Comparison of ENCODE assay signal across 29 cellular contexts in genomic region chr2:10438688-10439087, GRCh38. TPM values are rescaled to one million over a fixed set of nuclear protein-coding genes. Genes with fewer than 3 reads are reported as not detected.
A peak's percentile ranks its signal among the peaks of the same experiment; 100 is the strongest.
DNase-seq lines count a peak whose midpoint lies in the region; ATAC-seq and TF ChIP-seq lines count a peak whose summit lies in the region.
"Had no signal": no experiment of that assay in that cellular context is flagged by ENCODE, and none has a peak within 500 bp of the region (broad histone marks: within the 10 kb centered on the region; RNA-seq: fewer than 3 reads in every experiment).

No MANE protein-coding gene starts in this region.

- H3K9me2 ChIP-seq in SK-N-SH (no peaks in the 10 kb centered on the region), PC-3 (replicated peaks; ENCODE audit: low read length) (no peaks in the 10 kb centered on the region)

- no peak for TF ChIP-seq RAD21 in SK-N-SH (IDR thresholded peaks at IDR 0.05; ENCODE audit: low read length)

- no peak for TF ChIP-seq CTCF in SK-N-SH (IDR thresholded peaks at IDR 0.05)
- no peak for TF ChIP-seq CTCF in PC-3 (conservative IDR thresholded peaks at IDR 0.05; ENCODE audit: low read depth, low read length)
- no peak for TF ChIP-seq CTCF in endodermal cell (conservative IDR thresholded peaks at IDR 0.05)
- no peak for TF ChIP-seq CTCF in progenitor cell of endocrine pancreas (IDR thresholded peaks at IDR 0.05; ENCODE audit: unreplicated experiment)
- TF ChIP-seq CTCF in mesothelial cell of epicardium (IDR thresholded peaks at IDR 0.05; ENCODE audit: unreplicated experiment), result no peak

- DNase-seq in SK-N-SH, result no peak
- DNase-seq in PC-3, result no peak
- peak; percentile 32 for DNase-seq in endodermal cell
- DNase-seq in progenitor cell of endocrine pancreas (ENCODE audit: low spot score, unreplicated experiment), result no peak
- no peak for DNase-seq in mesothelial cell of epicardium (ENCODE audit: low spot score in 2 of 2, unreplicated experiment in 2 of 2)
- DNase-seq: activated CD4-positive, alpha-beta T cell treated with anti-CD3 and anti-CD28 coated beads, Interleukin-2, amount 10 ng/mL, durations not matched to agents 24 days and 14 days; CD8-positive, alpha-beta T cell; cerebellar nuclear complex; foreskin keratinocyte; GF-D8; HFFc6; immature natural killer cell; KBM-7; left ventricle myocardium inferior; midbrain; MM.1S; naive thymus-derived CD8-positive, alpha-beta T cell; NCI-H1436 treated with DMSO at 0.1 percent for 48 hours; NCI-H510A treated with DMSO at 0.1 percent for 48 hours; right cardiac atrium; stimulated activated CD4-positive, alpha-beta T cell treated with anti-CD3 and anti-CD28 coated beads, Interleukin-12 subunit alpha, Interleukin-12 subunit beta, amount 100 ng/mL, for 4 hours; stimulated activated CD4-positive, alpha-beta T cell treated with anti-CD3 and anti-CD28 coated beads, Interleukin-4, amount 100 ng/mL, for 4 hours; stimulated activated naive CD4-positive, alpha-beta T cell; testis had no signal

- POLR2A ChIA-PET in SK-N-SH (lab: Yijun Ruan, JAX) (interaction anchor here (0.6 to 3.0 kb wide), 2 partner anchors 9 to 372 kb away, joined by 3 to 11 read pairs; partner anchors contain the start of gene ODC1), PC-3 (lab: Charles Lee; ENCODE audit: unreplicated experiment) (interaction anchor here (0.7 to 0.8 kb wide), 2 partner anchors 140 to 313 kb away, joined by 3 to 4 read pairs; no protein-coding TSS in a partner anchor)

- H3K4me3 ChIP-seq in SK-N-SH (ENCODE audit: low read depth in 2 of 2, low read length in 1 of 2), result no peak overlapping the region
- H3K4me3 ChIP-seq in PC-3 (ENCODE audit: low read length), result no peak overlapping the region
- H3K4me3 ChIP-seq in endodermal cell (ENCODE audit: low read length), result no peak overlapping the region
- H3K4me3 ChIP-seq: left ventricle myocardium inferior, pancreas, testis had no signal

- H3K36me3 ChIP-seq in SK-N-SH (replicated peaks in 1 of 2; ENCODE audit: control insufficient read depth in 1 of 2, insufficient read depth in 2 of 2, low read length in 1 of 2) (peaks cover 50% of the 10 kb centered on the region in 2 experiments), PC-3 (ENCODE audit: low read depth, low read length) (peaks cover 41% of the 10 kb centered on the region), endodermal cell (ENCODE audit: control insufficient read depth, insufficient read depth, low read length) (peaks cover 53% of the 10 kb centered on the region)

- H3K9me3 ChIP-seq in SK-N-SH (no peaks in the 10 kb centered on the region), PC-3 (ENCODE audit: low read length) (no peaks in the 10 kb centered on the region), endodermal cell (ENCODE audit: control insufficient read depth, low read length) (no peaks in the 10 kb centered on the region)
- H3K9me3 ChIP-seq: left ventricle myocardium inferior, pancreas, testis had no signal

- H3K36me3 Mint-ChIP-seq in endodermal cell (ENCODE audit: low read depth) (peaks cover 36% of the 10 kb centered on the region), progenitor cell of endocrine pancreas (ENCODE audit: insufficient read depth) (peaks cover 25% of the 10 kb centered on the region), mesothelial cell of epicardium (peaks cover 23% of the 10 kb centered on the region)

- intact Hi-C loops in PC-3 (cut with micrococcal nuclease), result no loop called here

- H3K27me3 ChIP-seq in SK-N-SH (ENCODE audit: insufficient read depth) (no peaks in the 10 kb centered on the region), PC-3 (ENCODE audit: low read length) (no peaks in the 10 kb centered on the region), endodermal cell (ENCODE audit: control insufficient read depth, insufficient read depth, low read length, poor library complexity, severe bottlenecking) (no peaks in the 10 kb centered on the region)
- H3K27me3 ChIP-seq: foreskin keratinocyte, pancreas, testis had no signal

- peaks cover 14% of the 10 kb centered on the region; the same call in 1 of the 2 replicates for H3K79me2 ChIP-seq in SK-N-SH (ENCODE audit: insufficient read depth)
- peaks cover 7% of the 10 kb centered on the region for H3K79me2 ChIP-seq in PC-3 (ENCODE audit: low read length)

- H2AFZ ChIP-seq in SK-N-SH (ENCODE audit: low read depth) (no peak overlapping the region), PC-3 (ENCODE audit: low read length) (no peak overlapping the region)

- H3K27ac ChIP-seq in SK-N-SH (ENCODE audit: low read depth in 2 of 2, low read length in 1 of 2) (no peak overlapping the region), PC-3 (ENCODE audit: low read length) (peak overlapping the region; percentile 17; the same call in 1 of the 2 replicates), endodermal cell (ENCODE audit: low read depth, low read length) (peak overlapping the region; percentile 28)
- H3K27ac ChIP-seq: foreskin keratinocyte, left ventricle myocardium inferior, pancreas, testis, VCaP had no signal

- peaks cover 27% of the 10 kb centered on the region for H4K20me1 ChIP-seq in SK-N-SH (ENCODE audit: insufficient read depth)
- peaks cover 41% of the 10 kb centered on the region for H4K20me1 ChIP-seq in PC-3 (ENCODE audit: low read length)

- no peak for TF ChIP-seq EP300 in SK-N-SH (IDR thresholded peaks at IDR 0.05; ENCODE audit: borderline replicate concordance in 1 of 2, low read depth in 1 of 2, low read length in 1 of 2)

- H3K4me2 ChIP-seq in SK-N-SH (no peak overlapping the region), PC-3 (ENCODE audit: low read length) (no peak overlapping the region)

- no peaks in the 10 kb centered on the region for H3K27me3 Mint-ChIP-seq in endodermal cell (ENCODE audit: insufficient read depth)
- no peaks in the 10 kb centered on the region for H3K27me3 Mint-ChIP-seq in progenitor cell of endocrine pancreas
- no peaks in the 10 kb centered on the region for H3K27me3 Mint-ChIP-seq in mesothelial cell of epicardium (ENCODE audit: low read depth)
- H3K27me3 Mint-ChIP-seq: activated CD4-positive, alpha-beta T cell treated with anti-CD3 and anti-CD28 coated beads, Interleukin-2, amount 10 ng/mL, durations not matched to agents 24 days and 14 days had no signal

- H3K4me1 ChIP-seq in SK-N-SH (ENCODE audit: control insufficient read depth in 1 of 2, insufficient read depth in 2 of 2, low read depth in 1 of 2, low read length in 1 of 2) (peaks cover 0 to 4% of the 10 kb centered on the region in 2 experiments; a peak in 1 of 4 replicates), PC-3 (ENCODE audit: insufficient read depth, low read length) (no peaks in the 10 kb centered on the region), endodermal cell (ENCODE audit: control insufficient read depth, insufficient read depth, low read length) (no peaks in the 10 kb centered on the region)
- H3K4me1 ChIP-seq: foreskin keratinocyte, testis had no signal

- ATAC-seq in SK-N-SH treated with all-trans-retinoic acid at 6 μM for 48 hours (no peak), PC-3 (peak; percentile 2; the same call in 1 of the 2 replicates), GM19324 (IDR thresholded peaks at IDR 0.05; ENCODE audit: low FRiP score, unreplicated experiment) (no peak), HG02885 (IDR thresholded peaks at IDR 0.05; ENCODE audit: poor library complexity, unreplicated experiment) (no peak)
- ATAC-seq: CD8-positive, alpha-beta T cell; right cardiac atrium had no signal

- H3K4me3 Mint-ChIP-seq in endodermal cell (no peak overlapping the region), progenitor cell of endocrine pancreas (ENCODE audit: low read depth) (no peak overlapping the region), mesothelial cell of epicardium (no peak overlapping the region)
- H3K4me3 Mint-ChIP-seq: activated CD4-positive, alpha-beta T cell treated with anti-CD3 and anti-CD28 coated beads, Interleukin-2, amount 10 ng/mL, durations not matched to agents 24 days and 14 days; CD8-positive, alpha-beta T cell; HFFc6; immature natural killer cell; naive thymus-derived CD8-positive, alpha-beta T cell had no signal

- H3K4me1 Mint-ChIP-seq in endodermal cell (no peaks in the 10 kb centered on the region), progenitor cell of endocrine pancreas (ENCODE audit: low read depth) (peaks cover 4% of the 10 kb centered on the region), mesothelial cell of epicardium (peaks cover 4% of the 10 kb centered on the region)

- H3K27ac Mint-ChIP-seq in endodermal cell (no peak overlapping the region), progenitor cell of endocrine pancreas (peak overlapping the region; percentile 87), mesothelial cell of epicardium (no peak overlapping the region)
- H3K27ac Mint-ChIP-seq: activated CD4-positive, alpha-beta T cell treated with anti-CD3 and anti-CD28 coated beads, Interleukin-2, amount 10 ng/mL, durations not matched to agents 24 days and 14 days; CD8-positive, alpha-beta T cell; HFFc6; immature natural killer cell had no signal

- BruUV-seq in PC-3 (replicated peaks; lab: Mats Ljungman, UMichigan), result no TSS peak

- CTCF ChIA-PET in SK-N-SH (lab: Yijun Ruan, JAX), result interaction anchor here (0.7 to 14.3 kb wide), 6 partner anchors 9 to 364 kb away, joined by 3 to 413 read pairs (median 73); partner anchors contain the start of genes CYS1, ODC1 and RRM2
- CTCF ChIA-PET in PC-3 (lab: Charles Lee), result no interaction called here

- peaks cover 51% of the 10 kb centered on the region for H3F3A ChIP-seq in SK-N-SH (replicated peaks; ENCODE audit: insufficient read depth)
- H3F3A ChIP-seq in PC-3 (ENCODE audit: low read length, unreplicated experiment), result peaks cover 33% of the 10 kb centered on the region

- H3K9me3 Mint-ChIP-seq in endodermal cell, result no peaks in the 10 kb centered on the region
- H3K9me3 Mint-ChIP-seq in progenitor cell of endocrine pancreas (ENCODE audit: low read depth), result no peaks in the 10 kb centered on the region
- no peaks in the 10 kb centered on the region for H3K9me3 Mint-ChIP-seq in mesothelial cell of epicardium
- H3K9me3 Mint-ChIP-seq: activated CD4-positive, alpha-beta T cell treated with anti-CD3 and anti-CD28 coated beads, Interleukin-2, amount 10 ng/mL, durations not matched to agents 24 days and 14 days; CD8-positive, alpha-beta T cell; HFFc6; immature natural killer cell; naive thymus-derived CD8-positive, alpha-beta T cell had no signal

- H3K9ac ChIP-seq in SK-N-SH (no peak overlapping the region), PC-3 (ENCODE audit: low read length) (no peak overlapping the region), endodermal cell (ENCODE audit: extremely low read depth, low read length, poor library complexity, severe bottlenecking) (no peak overlapping the region)

- WGBS in SK-N-SH (ENCODE audit: low lambda C conversion rate), result 96% methylated on average over 14 of the region's 14 CpGs
- WGBS in endodermal cell (ENCODE audit: insufficient coverage in 1 of 2, insufficient read length in 1 of 2), 2 experiments, result 92 to 95% methylated on average over 14 of the region's 14 CpGs

RNA-seq across cellular contexts. Expression of gene ODC1, which starts 9.4 kb away (rescaled TPM):
- polyA plus RNA-seq in SK-N-SH (2012; rRNA removed), result 253 and 273 TPM in 2 replicates
- polyA plus RNA-seq in SK-N-SH (2012; cell fraction: cytosol; rRNA removed), result 286 and 365 TPM in 2 replicates
- 192 and 200 TPM in 2 replicates for polyA plus RNA-seq in SK-N-SH (2012; cell fraction: nucleus; rRNA removed)
- total RNA-seq in PC-3 (2014; rRNA removed), result 712 and 714 TPM in 2 replicates
- 100 to 1,000 TPM; 108 to 152 TPM for total RNA-seq in endodermal cell
- 336 TPM for polyA plus RNA-seq in endodermal cell (2013, experiment 1 of 2)
- polyA plus RNA-seq in endodermal cell (2013, experiment 2 of 2), result 282 TPM
- total RNA-seq in progenitor cell of endocrine pancreas, result 252 and 273 TPM in 2 replicates
- 138 to 148 TPM (median 148 TPM) in 3 replicates for total RNA-seq in mesothelial cell of epicardium

Comparison
In these comparisons a context has a peak if more than half of its experiments do, and no peak if none do; other contexts are left out.
1. H3K27ac ChIP-seq: peak in PC-3 (single experiment) and endodermal cell (single experiment); none in SK-N-SH (0 of 2).